Comparison of ENCODE assay signal across 2 cellular contexts in genomic region chr1:84020151-84020550, GRCh38.
TF ChIP-seq lines count a peak whose summit lies in the region.

No MANE protein-coding gene starts in this region.

TF ChIP-seq in liver, 16 proteins besides CTCF, POLR2A, EP300 and RAD21 (continued from another document):
- TF ChIP-seq REST (IDR thresholded peaks at IDR 0.05) (no peak), HNF4A (conservative IDR thresholded peaks at IDR 0.05) (peak; percentile 22 to 35), YY1 (IDR thresholded peaks at IDR 0.05) (peak; percentile 42), GABPA (IDR thresholded peaks at IDR 0.05 in 1 of 2, conservative IDR thresholded peaks at IDR 0.05 in 1 of 2) (no peak), FOXA1 (IDR thresholded peaks at IDR 0.05) (no peak), NR2F2 (IDR thresholded peaks at IDR 0.05) (no peak), SP1 (IDR thresholded peaks at IDR 0.05) (peak; percentile 62), JUND (IDR thresholded peaks at IDR 0.05) (no peak), ZBTB33 (IDR thresholded peaks at IDR 0.05) (peak; percentile 30), HNF4G (IDR thresholded peaks at IDR 0.05) (peak; percentile 17), TAF1 (conservative IDR thresholded peaks at IDR 0.05) (no peak), RXRA (IDR thresholded peaks at IDR 0.05) (peak in 1 of 2 donors; percentile 52)
- TF ChIP-seq, protein P1, sequence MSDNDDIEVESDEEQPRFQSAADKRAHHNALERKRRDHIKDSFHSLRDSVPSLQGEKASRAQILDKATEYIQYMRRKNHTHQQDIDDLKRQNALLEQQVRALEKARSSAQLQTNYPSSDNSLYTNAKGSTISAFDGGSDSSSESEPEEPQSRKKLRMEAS (IDR thresholded peaks at IDR 0.05), result peak; percentile 11
- TF ChIP-seq, protein P2, sequence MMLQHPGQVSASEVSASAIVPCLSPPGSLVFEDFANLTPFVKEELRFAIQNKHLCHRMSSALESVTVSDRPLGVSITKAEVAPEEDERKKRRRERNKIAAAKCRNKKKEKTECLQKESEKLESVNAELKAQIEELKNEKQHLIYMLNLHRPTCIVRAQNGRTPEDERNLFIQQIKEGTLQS (IDR thresholded peaks at IDR 0.05), result no peak

TF ChIP-seq in HepG2, 621 proteins besides CTCF, POLR2A, EP300 and RAD21:
- TF ChIP-seq PRDM15 (CRISPR knock-in tag; IDR thresholded peaks at IDR 0.05), result no peak
- no peak for TF ChIP-seq ZNF713 (CRISPR knock-in tag; IDR thresholded peaks at IDR 0.05)
- no peak for TF ChIP-seq ZNF644 (CRISPR knock-in tag; IDR thresholded peaks at IDR 0.05; ENCODE audit: low read depth)
- no peak for TF ChIP-seq ZNF44 (CRISPR knock-in tag; IDR thresholded peaks at IDR 0.05)
- TF ChIP-seq ZNF30 (CRISPR knock-in tag; IDR thresholded peaks at IDR 0.05), result no peak
- TF ChIP-seq, protein P3, sequence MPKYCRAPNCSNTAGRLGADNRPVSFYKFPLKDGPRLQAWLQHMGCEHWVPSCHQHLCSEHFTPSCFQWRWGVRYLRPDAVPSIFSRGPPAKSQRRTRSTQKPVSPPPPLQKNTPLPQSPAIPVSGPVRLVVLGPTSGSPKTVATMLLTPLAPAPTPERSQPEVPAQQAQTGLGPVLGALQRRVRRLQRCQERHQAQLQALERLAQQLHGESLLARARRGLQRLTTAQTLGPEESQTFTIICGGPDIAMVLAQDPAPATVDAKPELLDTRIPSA (CRISPR knock-in tag; IDR thresholded peaks at IDR 0.05; ENCODE audit: borderline replicate concordance), result no peak
- TF ChIP-seq REXO4 (CRISPR knock-in tag; IDR thresholded peaks at IDR 0.05; ENCODE audit: borderline replicate concordance), result no peak
- TF ChIP-seq ZSCAN21 (CRISPR knock-in tag; IDR thresholded peaks at IDR 0.05; ENCODE audit: borderline replicate concordance), result no peak
- TF ChIP-seq ARHGAP35 (CRISPR knock-in tag; IDR thresholded peaks at IDR 0.05; ENCODE audit: borderline replicate concordance), result no peak
- no peak for TF ChIP-seq KLF13 (CRISPR knock-in tag; IDR thresholded peaks at IDR 0.05)
- no peak for TF ChIP-seq CENPT (CRISPR knock-in tag; IDR thresholded peaks at IDR 0.05; ENCODE audit: low read depth)
- TF ChIP-seq ZNF441 (CRISPR knock-in tag; IDR thresholded peaks at IDR 0.05; ENCODE audit: borderline replicate concordance), result no peak
- no peak for TF ChIP-seq ARNT2 (CRISPR knock-in tag; IDR thresholded peaks at IDR 0.05; ENCODE audit: low read depth)
- TF ChIP-seq PAXIP1 (CRISPR knock-in tag; conservative IDR thresholded peaks at IDR 0.05), result no peak
- TF ChIP-seq EED (CRISPR knock-in tag; IDR thresholded peaks at IDR 0.05), result no peak
- TF ChIP-seq ZNF432 (CRISPR knock-in tag; IDR thresholded peaks at IDR 0.05; ENCODE audit: borderline replicate concordance), result no peak
